1 cellular context compared by ENCODE assay signal in the genomic region with DNA sequence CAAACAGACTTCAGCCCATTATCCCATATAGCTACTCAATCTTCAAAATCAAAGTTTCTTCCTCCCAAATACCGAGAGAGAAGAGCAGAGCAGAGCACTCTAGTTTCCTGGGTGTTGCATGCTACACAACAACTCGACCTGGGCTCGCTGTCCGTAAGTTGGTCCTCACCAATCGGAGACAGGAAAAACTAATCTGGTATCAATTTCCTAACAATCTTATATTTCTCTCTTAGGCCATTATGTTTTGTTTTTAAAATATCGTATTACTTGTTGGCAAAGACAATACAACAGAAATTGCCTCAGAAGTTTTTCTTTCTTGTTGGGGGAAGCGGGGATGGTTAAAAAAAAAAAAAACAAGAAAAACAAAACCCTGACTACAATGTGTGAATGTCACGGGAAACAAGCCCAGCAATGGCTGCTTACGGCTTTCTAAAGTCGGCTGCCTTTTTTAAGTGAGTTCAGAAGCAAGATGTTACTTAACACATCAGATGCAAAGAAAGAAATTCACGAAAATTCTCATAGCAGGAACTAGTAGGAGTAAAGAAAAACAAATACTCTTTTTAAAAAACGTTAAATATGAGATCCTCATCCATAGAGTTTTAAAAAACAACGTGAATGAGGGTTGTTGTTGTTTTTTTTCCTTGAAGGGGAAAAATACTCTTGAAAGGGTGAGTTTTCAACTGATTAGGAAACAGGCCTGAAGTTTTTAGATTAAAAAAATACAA.
TF ChIP-seq lines count a peak whose summit lies in the region.

No MANE protein-coding gene starts in this region.

TF ChIP-seq in GM12878, 131 proteins besides CTCF, POLR2A, EP300 and RAD21 (continued from another document):
- TF ChIP-seq, protein P1, sequence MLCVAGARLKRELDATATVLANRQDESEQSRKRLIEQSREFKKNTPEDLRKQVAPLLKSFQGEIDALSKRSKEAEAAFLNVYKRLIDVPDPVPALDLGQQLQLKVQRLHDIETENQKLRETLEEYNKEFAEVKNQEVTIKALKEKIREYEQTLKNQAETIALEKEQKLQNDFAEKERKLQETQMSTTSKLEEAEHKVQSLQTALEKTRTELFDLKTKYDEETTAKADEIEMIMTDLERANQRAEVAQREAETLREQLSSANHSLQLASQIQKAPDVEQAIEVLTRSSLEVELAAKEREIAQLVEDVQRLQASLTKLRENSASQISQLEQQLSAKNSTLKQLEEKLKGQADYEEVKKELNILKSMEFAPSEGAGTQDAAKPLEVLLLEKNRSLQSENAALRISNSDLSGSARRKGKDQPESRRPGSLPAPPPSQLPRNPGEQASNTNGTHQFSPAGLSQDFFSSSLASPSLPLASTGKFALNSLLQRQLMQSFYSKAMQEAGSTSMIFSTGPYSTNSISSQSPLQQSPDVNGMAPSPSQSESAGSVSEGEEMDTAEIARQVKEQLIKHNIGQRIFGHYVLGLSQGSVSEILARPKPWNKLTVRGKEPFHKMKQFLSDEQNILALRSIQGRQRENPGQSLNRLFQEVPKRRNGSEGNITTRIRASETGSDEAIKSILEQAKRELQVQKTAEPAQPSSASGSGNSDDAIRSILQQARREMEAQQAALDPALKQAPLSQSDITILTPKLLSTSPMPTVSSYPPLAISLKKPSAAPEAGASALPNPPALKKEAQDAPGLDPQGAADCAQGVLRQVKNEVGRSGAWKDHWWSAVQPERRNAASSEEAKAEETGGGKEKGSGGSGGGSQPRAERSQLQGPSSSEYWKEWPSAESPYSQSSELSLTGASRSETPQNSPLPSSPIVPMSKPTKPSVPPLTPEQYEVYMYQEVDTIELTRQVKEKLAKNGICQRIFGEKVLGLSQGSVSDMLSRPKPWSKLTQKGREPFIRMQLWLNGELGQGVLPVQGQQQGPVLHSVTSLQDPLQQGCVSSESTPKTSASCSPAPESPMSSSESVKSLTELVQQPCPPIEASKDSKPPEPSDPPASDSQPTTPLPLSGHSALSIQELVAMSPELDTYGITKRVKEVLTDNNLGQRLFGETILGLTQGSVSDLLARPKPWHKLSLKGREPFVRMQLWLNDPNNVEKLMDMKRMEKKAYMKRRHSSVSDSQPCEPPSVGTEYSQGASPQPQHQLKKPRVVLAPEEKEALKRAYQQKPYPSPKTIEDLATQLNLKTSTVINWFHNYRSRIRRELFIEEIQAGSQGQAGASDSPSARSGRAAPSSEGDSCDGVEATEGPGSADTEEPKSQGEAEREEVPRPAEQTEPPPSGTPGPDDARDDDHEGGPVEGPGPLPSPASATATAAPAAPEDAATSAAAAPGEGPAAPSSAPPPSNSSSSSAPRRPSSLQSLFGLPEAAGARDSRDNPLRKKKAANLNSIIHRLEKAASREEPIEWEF (IDR thresholded peaks at IDR 0.05; ENCODE audit: insufficient replicate concordance, low read depth, low read length) = no peak
- TF ChIP-seq YY1 (IDR thresholded peaks at IDR 0.05; ENCODE audit: low read depth, low read length) = peak; percentile 81
- no peak for TF ChIP-seq MYB (IDR thresholded peaks at IDR 0.05; ENCODE audit: borderline replicate concordance, low read depth, low read length)
- TF ChIP-seq, protein P2, sequence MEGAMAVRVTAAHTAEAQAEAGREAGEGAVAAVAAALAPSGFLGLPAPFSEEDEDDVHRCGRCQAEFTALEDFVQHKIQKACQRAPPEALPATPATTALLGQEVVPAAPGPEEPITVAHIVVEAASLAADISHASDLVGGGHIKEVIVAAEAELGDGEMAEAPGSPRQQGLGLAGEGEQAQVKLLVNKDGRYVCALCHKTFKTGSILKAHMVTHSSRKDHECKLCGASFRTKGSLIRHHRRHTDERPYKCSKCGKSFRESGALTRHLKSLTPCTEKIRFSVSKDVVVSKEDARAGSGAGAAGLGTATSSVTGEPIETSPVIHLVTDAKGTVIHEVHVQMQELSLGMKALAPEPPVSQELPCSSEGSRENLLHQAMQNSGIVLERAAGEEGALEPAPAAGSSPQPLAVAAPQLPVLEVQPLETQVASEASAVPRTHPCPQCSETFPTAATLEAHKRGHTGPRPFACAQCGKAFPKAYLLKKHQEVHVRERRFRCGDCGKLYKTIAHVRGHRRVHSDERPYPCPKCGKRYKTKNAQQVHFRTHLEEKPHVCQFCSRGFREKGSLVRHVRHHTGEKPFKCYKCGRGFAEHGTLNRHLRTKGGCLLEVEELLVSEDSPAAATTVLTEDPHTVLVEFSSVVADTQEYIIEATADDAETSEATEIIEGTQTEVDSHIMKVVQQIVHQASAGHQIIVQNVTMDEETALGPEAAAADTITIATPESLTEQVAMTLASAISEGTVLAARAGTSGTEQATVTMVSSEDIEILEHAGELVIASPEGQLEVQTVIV (IDR thresholded peaks at IDR 0.05; ENCODE audit: borderline replicate concordance, partially characterized antibody) = no peak
- TF ChIP-seq, protein P3, sequence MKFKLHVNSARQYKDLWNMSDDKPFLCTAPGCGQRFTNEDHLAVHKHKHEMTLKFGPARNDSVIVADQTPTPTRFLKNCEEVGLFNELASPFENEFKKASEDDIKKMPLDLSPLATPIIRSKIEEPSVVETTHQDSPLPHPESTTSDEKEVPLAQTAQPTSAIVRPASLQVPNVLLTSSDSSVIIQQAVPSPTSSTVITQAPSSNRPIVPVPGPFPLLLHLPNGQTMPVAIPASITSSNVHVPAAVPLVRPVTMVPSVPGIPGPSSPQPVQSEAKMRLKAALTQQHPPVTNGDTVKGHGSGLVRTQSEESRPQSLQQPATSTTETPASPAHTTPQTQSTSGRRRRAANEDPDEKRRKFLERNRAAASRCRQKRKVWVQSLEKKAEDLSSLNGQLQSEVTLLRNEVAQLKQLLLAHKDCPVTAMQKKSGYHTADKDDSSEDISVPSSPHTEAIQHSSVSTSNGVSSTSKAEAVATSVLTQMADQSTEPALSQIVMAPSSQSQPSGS (IDR thresholded peaks at IDR 0.05; ENCODE audit: low read length) = 0 out of 2 replicates have a peak, but pooled peaks have one; percentile 26
